Comparison of ENCODE assay signal across 9 cellular contexts in the genomic region with DNA sequence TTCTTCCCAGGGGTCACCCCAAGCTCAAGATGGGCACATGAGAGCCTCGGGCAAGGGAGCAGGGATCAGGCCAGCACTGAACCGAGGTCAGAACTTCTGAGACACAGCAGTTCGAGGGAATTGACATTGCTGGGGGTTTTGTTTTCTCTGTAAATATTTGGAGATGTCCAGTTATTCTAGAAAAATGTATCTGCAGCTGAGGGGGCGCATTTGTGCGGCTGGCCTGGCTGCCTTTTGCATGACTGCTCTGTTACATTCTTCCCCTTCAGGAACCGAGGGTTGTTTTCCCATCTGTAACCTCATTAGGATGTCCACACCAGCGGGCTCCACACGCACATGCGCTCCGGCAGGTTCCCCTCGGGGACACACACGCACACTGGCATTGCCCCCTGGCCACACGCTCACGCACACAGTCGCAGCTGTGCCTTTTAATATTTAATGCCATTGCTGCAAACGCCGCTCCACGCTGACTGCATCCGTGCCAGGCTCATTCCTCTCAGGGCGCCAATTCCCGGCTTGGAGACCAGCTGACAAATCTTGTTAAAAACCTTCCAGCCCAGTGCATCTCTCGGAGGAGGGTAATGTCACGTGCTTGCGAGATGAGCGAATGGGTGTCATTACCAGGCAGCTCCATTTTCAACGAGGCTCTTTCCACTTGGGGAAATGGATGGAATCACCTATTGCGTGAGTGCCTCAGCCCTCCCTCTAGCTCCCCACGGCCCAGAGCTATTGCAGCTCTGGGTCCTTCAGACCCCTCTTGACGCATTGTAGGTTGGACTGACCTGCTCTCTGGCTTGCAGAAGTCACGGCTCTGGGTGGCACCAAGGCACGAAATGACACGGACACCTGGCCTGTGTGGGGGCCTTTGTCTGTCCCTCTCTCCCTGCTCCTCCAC. TPM values are rescaled to one million over a fixed set of nuclear protein-coding genes. Genes with fewer than 3 reads are reported as not detected.
DNase-seq lines count a peak whose midpoint lies in the region; ATAC-seq lines count a peak whose summit lies in the region.
"Had no signal": no experiment of that assay in that cellular context is flagged by ENCODE, and none has a peak within 500 bp of the region (broad histone marks: within the 10 kb centered on the region; RNA-seq: fewer than 3 reads in every experiment).

No MANE protein-coding gene starts in this region.

- H3K4me3 Mint-ChIP-seq in activated CD8-positive, alpha-beta memory T cell treated with anti-CD3 and anti-CD28 coated beads, Interleukin-2, amount 10 ng/mL, durations not matched to agents 7 days and 5 days: no peak overlapping the region

- no peak for ATAC-seq in activated CD8-positive, alpha-beta memory T cell treated with anti-CD3 and anti-CD28 coated beads, Interleukin-2, amount 10 ng/mL, durations not matched to agents 7 days and 5 days
- no peak for ATAC-seq in HG03159 (IDR thresholded peaks at IDR 0.05; ENCODE audit: unreplicated experiment)
- ATAC-seq in HG03025 (IDR thresholded peaks at IDR 0.05; ENCODE audit: low FRiP score, unreplicated experiment): no peak

- H3K27ac ChIP-seq in rectal smooth muscle tissue (ENCODE audit: low read depth, low read length): peak overlapping the region; percentile 76
- H3K27ac ChIP-seq: 22Rv1 had no signal

- no peaks in the 10 kb centered on the region for H3K36me3 ChIP-seq in rectal smooth muscle tissue (ENCODE audit: control insufficient read depth, insufficient read depth, low read length)

- peaks cover 19% of the 10 kb centered on the region for H3K36me3 Mint-ChIP-seq in activated CD8-positive, alpha-beta memory T cell treated with anti-CD3 and anti-CD28 coated beads, Interleukin-2, amount 10 ng/mL, durations not matched to agents 7 days and 5 days

- DNase-seq in DMS53 (lab: John Stamatoyannopoulos, UW) (peak; percentile 13), DMS53 treated with DMSO at 0.1 percent for 48 hours (lab: John Stamatoyannopoulos, UW; ENCODE audit: unreplicated experiment) (no peak), globus pallidus (ENCODE audit: low spot score) (peak; percentile 35)
- peak; percentile 41 for DNase-seq in activated CD8-positive, alpha-beta memory T cell treated with anti-CD3 and anti-CD28 coated beads, Interleukin-2, amount 10 ng/mL, durations not matched to agents 7 days and 5 days
- DNase-seq in activated CD4-positive, CD25-positive, alpha-beta regulatory T cell (lab: John Stamatoyannopoulos, UW): no peak

- no peak overlapping the region for H3K4me3 ChIP-seq in rectal smooth muscle tissue (ENCODE audit: low read length)

- H3K9ac ChIP-seq in rectal smooth muscle tissue (ENCODE audit: low read length): no peak overlapping the region

- H3K27me3 ChIP-seq in rectal smooth muscle tissue (ENCODE audit: control insufficient read depth, insufficient read depth, low read length): no peaks in the 10 kb centered on the region

- peaks cover 87% of the 10 kb centered on the region for H3K4me1 Mint-ChIP-seq in activated CD8-positive, alpha-beta memory T cell treated with anti-CD3 and anti-CD28 coated beads, Interleukin-2, amount 10 ng/mL, durations not matched to agents 7 days and 5 days

- H3K9me3 Mint-ChIP-seq in activated CD8-positive, alpha-beta memory T cell treated with anti-CD3 and anti-CD28 coated beads, Interleukin-2, amount 10 ng/mL, durations not matched to agents 7 days and 5 days (ENCODE audit: low read depth): no peaks in the 10 kb centered on the region

- H3K4me1 ChIP-seq in rectal smooth muscle tissue (ENCODE audit: control insufficient read depth, insufficient read depth, low read length): peaks cover 39% of the 10 kb centered on the region

- H3K27me3 Mint-ChIP-seq in activated CD8-positive, alpha-beta memory T cell treated with anti-CD3 and anti-CD28 coated beads, Interleukin-2, amount 10 ng/mL, durations not matched to agents 7 days and 5 days: no peaks in the 10 kb centered on the region

- no peak overlapping the region for H3K27ac Mint-ChIP-seq in activated CD8-positive, alpha-beta memory T cell treated with anti-CD3 and anti-CD28 coated beads, Interleukin-2, amount 10 ng/mL, durations not matched to agents 7 days and 5 days

- CTCF ChIA-PET in activated CD8-positive, alpha-beta memory T cell treated with anti-CD3 and anti-CD28 coated beads, Interleukin-2, amount 10 ng/mL, durations not matched to agents 7 days and 5 days (lab: Charles Lee): interaction anchor here (0.6 to 27.4 kb wide), 5 partner anchors 8 to 63 kb away, joined by 3 to 447 read pairs (median 4); partner anchors contain the start of gene CCR7

RNA-seq across cellular contexts. Expression of gene CCR7, which starts 13.2 kb away (rescaled TPM):
- total RNA-seq in activated CD8-positive, alpha-beta memory T cell treated with anti-CD3 and anti-CD28 coated beads, Interleukin-2, amount 10 ng/mL, durations not matched to agents 7 days and 5 days: 10 to 100 TPM; 43.5 to 83.9 TPM

RNA-seq across cellular contexts. Expression of gene TNS4, which starts 50.7 kb away (rescaled TPM):
- 1 to 10 TPM; 4.2 to 5.8 TPM for total RNA-seq in activated CD8-positive, alpha-beta memory T cell treated with anti-CD3 and anti-CD28 coated beads, Interleukin-2, amount 10 ng/mL, durations not matched to agents 7 days and 5 days

Comparison
In these comparisons a context has a peak if more than half of its experiments do, and no peak if none do; other contexts are left out.
1. DNase-seq: peak in DMS53 (single experiment), activated CD8-positive, alpha-beta memory T cell treated with anti-CD3 and anti-CD28 coated beads, Interleukin-2, amount 10 ng/mL, durations not matched to agents 7 days and 5 days (single experiment) and globus pallidus (single experiment); none in DMS53 treated with DMSO at 0.1 percent for 48 hours (single experiment) and activated CD4-positive, CD25-positive, alpha-beta regulatory T cell (0 of 4).